Comparison of ENCODE assay signal across 11 cellular contexts in genomic region chr21:44354001-44354405, GRCh38. TPM values are rescaled to one million over a fixed set of nuclear protein-coding genes. Genes with fewer than 3 reads are reported as not detected.
DNase-seq lines count a peak whose midpoint lies in the region; ATAC-seq and TF ChIP-seq lines count a peak whose summit lies in the region.
"Had no signal": no experiment of that assay in that cellular context is flagged by ENCODE, and none has a peak within 500 bp of the region (broad histone marks: within the 10 kb centered on the region; RNA-seq: fewer than 3 reads in every experiment).

No MANE protein-coding gene starts in this region.

- no peak for TF ChIP-seq CTCF in CD4-positive, alpha-beta T cell (IDR thresholded peaks at IDR 0.05)

- H3K9me3 Mint-ChIP-seq in CD4-positive, alpha-beta T cell = no peaks in the 10 kb centered on the region
- no peaks in the 10 kb centered on the region for H3K9me3 Mint-ChIP-seq in naive thymus-derived CD8-positive, alpha-beta T cell

- H3K36me3 ChIP-seq in KOPT-K1 (ENCODE audit: insufficient read depth, low read length) = peaks cover 28% of the 10 kb centered on the region

- peaks cover 15% of the 10 kb centered on the region for H3K27me3 ChIP-seq in CD4-positive, alpha-beta T cell (ENCODE audit: control insufficient read depth, insufficient read depth, low read length)

- H3K27me3 Mint-ChIP-seq in CD4-positive, alpha-beta T cell = peaks cover 10% of the 10 kb centered on the region
- peaks cover 0 to 15% (median 0%) of the 10 kb centered on the region in 5 donors for H3K27me3 Mint-ChIP-seq in naive thymus-derived CD8-positive, alpha-beta T cell

- POLR2A ChIA-PET in CD4-positive, alpha-beta T cell (lab: Charles Lee) = interaction anchor here (1.3 to 1.7 kb wide), 2 partner anchors 13 to 15 kb away, joined by 4 to 13 read pairs; partner anchors contain the start of gene CFAP410
- POLR2A ChIA-PET in naive thymus-derived CD8-positive, alpha-beta T cell (lab: Charles Lee) = interaction anchor here (0.6 to 3.5 kb wide), 2 partner anchors 14 to 1360 kb away, joined by 3 to 26 read pairs; partner anchors contain the start of gene CFAP410

- peaks cover 44% of the 10 kb centered on the region for H3K4me1 Mint-ChIP-seq in CD4-positive, alpha-beta T cell (ENCODE audit: low read depth)
- H3K4me1 Mint-ChIP-seq in naive thymus-derived CD8-positive, alpha-beta T cell = peaks cover 23 to 60% (median 49%) of the 10 kb centered on the region in 4 donors
- H3K4me1 Mint-ChIP-seq: brain had no signal

- no peak overlapping the region for H3K27ac Mint-ChIP-seq in CD4-positive, alpha-beta T cell
- peak overlapping the region in 5 of 10 donors; percentile 22 to 81 (median 60) for H3K27ac Mint-ChIP-seq in naive thymus-derived CD8-positive, alpha-beta T cell
- H3K27ac Mint-ChIP-seq: brain had no signal

- CTCF ChIA-PET in CD4-positive, alpha-beta T cell (lab: Charles Lee) = no interaction called here

- H3K4me3 Mint-ChIP-seq in CD4-positive, alpha-beta T cell = peak overlapping the region; percentile 80
- peak overlapping the region; percentile 69 to 92 (median 83) for H3K4me3 Mint-ChIP-seq in naive thymus-derived CD8-positive, alpha-beta T cell
- H3K4me3 Mint-ChIP-seq: brain had no signal

- no peak for DNase-seq in CD4-positive, alpha-beta T cell
- DNase-seq in caudate nucleus (lab: John Stamatoyannopoulos, UW) (no peak), COLO668 (lab: John Stamatoyannopoulos, UW; ENCODE audit: unreplicated experiment) (no peak)
- DNase-seq in naive thymus-derived CD8-positive, alpha-beta T cell = peak in 1 of 10 donors; percentile 14
- DNase-seq: NCI-H82 had no signal

- no peak overlapping the region for H3K27ac ChIP-seq in CD4-positive, alpha-beta T cell (ENCODE audit: low read depth, low read length)
- H3K27ac ChIP-seq in KOPT-K1 (ENCODE audit: low read depth, low read length, poor library complexity, severe bottlenecking) (peak overlapping the region; percentile 93), caudate nucleus (ENCODE audit: low read depth, low read length) (peak overlapping the region; percentile 67)

- no peaks in the 10 kb centered on the region for H3K36me3 Mint-ChIP-seq in CD4-positive, alpha-beta T cell (ENCODE audit: low read depth)
- H3K36me3 Mint-ChIP-seq in naive thymus-derived CD8-positive, alpha-beta T cell = no peaks in the 10 kb centered on the region
- H3K36me3 Mint-ChIP-seq: brain had no signal

- no peak for ATAC-seq in CD4-positive, alpha-beta T cell (ENCODE audit: poor library complexity)
- ATAC-seq in naive thymus-derived CD8-positive, alpha-beta T cell = no peak
- ATAC-seq in GM21737 (IDR thresholded peaks at IDR 0.05; ENCODE audit: unreplicated experiment) (no peak), HG02623 (IDR thresholded peaks at IDR 0.05; ENCODE audit: unreplicated experiment) (no peak), GM21447 (IDR thresholded peaks at IDR 0.05; ENCODE audit: unreplicated experiment) (no peak)

- intact Hi-C loops in CD4-positive, alpha-beta T cell (cut with DNase I, micrococcal nuclease) = loop anchor here in 1 of 2 experiments (5.0 to 10.0 kb wide), 2 partner anchors 52 to 61 kb away; partner anchors contain the start of gene PFKL

- no peaks in the 10 kb centered on the region for H3K9me3 ChIP-seq in CD4-positive, alpha-beta T cell (ENCODE audit: control insufficient read depth, low read length)
- no peaks in the 10 kb centered on the region for H3K9me3 ChIP-seq in KOPT-K1 (ENCODE audit: insufficient read depth, low read length, poor library complexity, severe bottlenecking)

RNA-seq across cellular contexts. Expression of gene TRPM2, which starts 0.6 kb away (rescaled TPM):
- total RNA-seq in CD4-positive, alpha-beta T cell = 1 to 10 TPM; 1.9 to 2.9 TPM
- under 1 TPM; 0.31 to 0.58 TPM for total RNA-seq in naive thymus-derived CD8-positive, alpha-beta T cell
- 1 to 10 TPM in 1 of 3 donors, under 1 TPM in 2; 0.20 to 1.2 (median 0.37) TPM for polyA plus RNA-seq in naive thymus-derived CD8-positive, alpha-beta T cell
- total RNA-seq: LHCN-M2 had no signal

RNA-seq across cellular contexts. Expression of gene CFAP410, which starts 14.8 kb away (rescaled TPM):
- total RNA-seq in CD4-positive, alpha-beta T cell = 10 to 100 TPM; 50.1 to 51.6 TPM
- 10 to 100 TPM; 59.0 to 60.2 TPM for total RNA-seq in naive thymus-derived CD8-positive, alpha-beta T cell
- 10 to 100 TPM; 23.2 to 40.6 (median 29.1) TPM for polyA plus RNA-seq in naive thymus-derived CD8-positive, alpha-beta T cell

RNA-seq across cellular contexts. Expression of gene PFKL, which starts 54.1 kb away (rescaled TPM):
- 100 to 1,000 TPM; 115 to 117 TPM for total RNA-seq in CD4-positive, alpha-beta T cell
- total RNA-seq in naive thymus-derived CD8-positive, alpha-beta T cell = 100 to 1,000 TPM; 115 to 125 TPM
- 10 to 100 TPM; 63.2 to 79.5 (median 63.9) TPM for polyA plus RNA-seq in naive thymus-derived CD8-positive, alpha-beta T cell
